8 cellular contexts compared by ENCODE assay signal in genomic region chr19:10095948-10096614, GRCh38. TPM values are rescaled to one million over a fixed set of nuclear protein-coding genes. Genes with fewer than 3 reads are reported as not detected.
DNase-seq lines count a peak whose midpoint lies in the region; ATAC-seq, FAIRE-seq and TF ChIP-seq lines count a peak whose summit lies in the region.

No MANE protein-coding gene starts in this region.

- no peaks in the 10 kb centered on the region for H3K27me3 ChIP-seq in Caco-2 (replicated peaks; ENCODE audit: control insufficient read depth, insufficient read depth, low read length)
- H3K27me3 ChIP-seq in NT2/D1 (ENCODE audit: insufficient read depth, insufficient read length): peaks cover 14% of the 10 kb centered on the region
- no peaks in the 10 kb centered on the region for H3K27me3 ChIP-seq in muscle layer of colon (ENCODE audit: control insufficient read depth in 1 of 2, insufficient read depth in 2 of 2, low read length in 2 of 2)

- BruUV-seq in Caco-2 (replicated peaks; lab: Mats Ljungman, UMichigan): no TSS peak

- H3K27ac Mint-ChIP-seq in Caco-2 (ENCODE audit: unreplicated experiment): no peak overlapping the region

- H3K9ac ChIP-seq in NT2/D1 (ENCODE audit: insufficient read length, low read depth) (peak overlapping the region; percentile 99), muscle layer of colon (ENCODE audit: low read length) (no peak overlapping the region)

- H3K27me3 Mint-ChIP-seq in Caco-2 (ENCODE audit: insufficient read depth, unreplicated experiment): peaks cover 2% of the 10 kb centered on the region

- H3K4me3 ChIP-seq in Caco-2 (ENCODE audit: low read depth, low read length): peak overlapping the region; percentile 54
- H3K4me3 ChIP-seq in NT2/D1 (ENCODE audit: insufficient read length, low read depth): peak overlapping the region; percentile 76
- H3K4me3 ChIP-seq in epithelial cell of proximal tubule (ENCODE audit: low read depth, low read length): peak overlapping the region; percentile 54
- peak overlapping the region; percentile 27 to 56 for H3K4me3 ChIP-seq in muscle layer of colon (ENCODE audit: low read depth in 1 of 2, low read length in 2 of 2)

- peak overlapping the region; percentile 72 for H3K27ac ChIP-seq in muscle layer of colon (ENCODE audit: low read depth, low read length)

- H3K9me3 Mint-ChIP-seq in Caco-2 (ENCODE audit: unreplicated experiment): no peaks in the 10 kb centered on the region

- peak overlapping the region; percentile 67 for H3K4me3 Mint-ChIP-seq in Caco-2 (ENCODE audit: unreplicated experiment)

- POLR2A ChIA-PET in Caco-2 (lab: Charles Lee): interaction anchor here (0.6 to 1.5 kb wide), 8 partner anchors 9 to 238 kb away, joined by 3 to 22 read pairs (median 4); partner anchors contain the start of genes MRPL4, PPAN and RAVER1

- no peak for TF ChIP-seq CTCF in Caco-2 (IDR thresholded peaks at IDR 0.05; ENCODE audit: insufficient read depth in 1 of 2, low read depth in 1 of 2, low read length in 1 of 2, severe bottlenecking in 1 of 2, unreplicated experiment in 1 of 2)
- no peak for TF ChIP-seq CTCF in epithelial cell of proximal tubule (conservative IDR thresholded peaks at IDR 0.05; ENCODE audit: low read depth, low read length)

- ATAC-seq in GM21390 (IDR thresholded peaks at IDR 0.05; ENCODE audit: unreplicated experiment): peak; percentile 66

- DNase-seq in Caco-2: peak; percentile 85 to 94
- peak; percentile 96 for DNase-seq in HTR-8/SVneo (ENCODE audit: insufficient read length, low spot score)
- DNase-seq in NT2/D1 (ENCODE audit: low read depth, low spot score): peak; percentile 75
- peak; percentile 82 for DNase-seq in activated T-cell treated with anti-CD3 and anti-CD28 coated beads for 4 hours
- no peak for DNase-seq in epithelial cell of proximal tubule (ENCODE audit: low read depth)
- DNase-seq in stimulated activated CD8-positive, alpha-beta memory T cell treated with anti-CD3 and anti-CD28 coated beads, Interleukin-4, amount 100 ng/mL, for 48 hours: peak; percentile 93

- CTCF ChIA-PET in Caco-2 (lab: Charles Lee): interaction anchor here (0.6 to 1.5 kb wide), 11 partner anchors 10 to 699 kb away, joined by 3 to 10 read pairs (median 3); partner anchors contain the start of gene PPAN

- H3K4me1 Mint-ChIP-seq in Caco-2 (ENCODE audit: low read depth, unreplicated experiment): no peaks in the 10 kb centered on the region

- FAIRE-seq in HTR-8/SVneo (lab: Jason Lieb, UNC): peak; percentile 99

- peaks cover 24% of the 10 kb centered on the region for H3K36me3 Mint-ChIP-seq in Caco-2 (ENCODE audit: insufficient read depth, unreplicated experiment)

- H3K4me1 ChIP-seq in Caco-2 (no peaks in the 10 kb centered on the region), NT2/D1 (ENCODE audit: insufficient read depth, insufficient read length) (peaks cover 4% of the 10 kb centered on the region), muscle layer of colon (ENCODE audit: insufficient read depth, low read length) (no peaks in the 10 kb centered on the region)

- no peaks in the 10 kb centered on the region for H3K36me3 ChIP-seq in Caco-2 (ENCODE audit: control insufficient read depth, insufficient read depth, low read length)
- H3K36me3 ChIP-seq in NT2/D1 (ENCODE audit: insufficient read depth, insufficient read length, low read length): peaks cover 2% of the 10 kb centered on the region
- no peaks in the 10 kb centered on the region for H3K36me3 ChIP-seq in muscle layer of colon (ENCODE audit: insufficient read depth, low read length)

- H3K9me3 ChIP-seq in Caco-2 (no peaks in the 10 kb centered on the region), NT2/D1 (ENCODE audit: insufficient read depth, low read length) (no peaks in the 10 kb centered on the region), muscle layer of colon (ENCODE audit: low read length) (no peaks in the 10 kb centered on the region)

- intact Hi-C loops in Caco-2 (cut with micrococcal nuclease; ENCODE audit: unreplicated experiment): loop anchor here (1.0 kb wide), 1 partner anchor 10 kb away; the partner anchor contains the start of gene PPAN

RNA-seq across cellular contexts. Expression of gene ANGPTL6, which starts 6.4 kb away (rescaled TPM):
- total RNA-seq in Caco-2 (2022) (0.23 and 0.49 TPM in 2 replicates), epithelial cell of proximal tubule (0.22 and 0.23 TPM in 2 replicates)

RNA-seq across cellular contexts. Expression of gene SHFL, which starts 10.0 kb away (rescaled TPM):
- total RNA-seq in Caco-2 (2022): 3.6 and 6.2 TPM in 2 replicates
- total RNA-seq in epithelial cell of proximal tubule: 10.3 and 28.7 TPM in 2 replicates

RNA-seq across cellular contexts. Expression of gene PPAN, which starts 10.1 kb away (rescaled TPM):
- total RNA-seq in Caco-2 (2022) (61.0 and 62.8 TPM in 2 replicates), epithelial cell of proximal tubule (38.1 and 59.6 TPM in 2 replicates)

RNA-seq across cellular contexts. Expression of gene P2RY11, which starts 15.4 kb away (rescaled TPM):
- total RNA-seq in Caco-2 (2022) (18.4 and 18.6 TPM in 2 replicates), epithelial cell of proximal tubule (2.0 and 4.5 TPM in 2 replicates)

RNA-seq across cellular contexts. Expression of gene EIF3G, which starts 23.6 kb away (rescaled TPM):
- total RNA-seq in Caco-2 (2022): 214 and 229 TPM in 2 replicates
- 229 and 283 TPM in 2 replicates for total RNA-seq in epithelial cell of proximal tubule
